Comparison of ENCODE assay signal across 26 cellular contexts in the genomic region with DNA sequence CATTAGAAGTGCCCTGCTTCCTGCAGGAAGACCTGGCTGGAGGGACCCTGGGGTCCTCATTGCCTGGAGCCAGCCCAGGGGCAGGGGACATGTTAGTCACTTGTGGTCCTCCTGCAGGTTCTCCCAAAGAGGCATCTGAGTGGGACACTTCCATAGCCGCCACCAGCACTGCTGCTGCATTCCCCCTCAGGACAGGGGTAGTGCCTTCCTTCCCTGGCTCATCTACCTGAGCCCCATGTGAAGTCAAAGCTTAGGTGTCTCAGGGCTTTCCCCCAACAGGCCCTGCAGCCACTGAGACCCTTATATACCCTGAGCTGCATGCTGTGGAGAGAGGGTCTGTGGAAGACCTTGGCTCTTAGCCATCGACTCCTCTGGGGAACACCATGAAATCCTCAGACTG. TPM values are rescaled to one million over a fixed set of nuclear protein-coding genes. Genes with fewer than 3 reads are reported as not detected.
"Had no signal": no experiment of that assay in that cellular context is flagged by ENCODE, and none has a peak within 500 bp of the region (broad histone marks: within the 10 kb centered on the region; RNA-seq: fewer than 3 reads in every experiment).

No MANE protein-coding gene starts in this region.

- H2AFZ ChIP-seq: PC-9 had no signal

- DNase-seq: Karpas-422, KG1, MG63, NCI-H1092, NCI-H1105 treated with DMSO at 0.1 percent for 48 hours, NCI-H1436, NCI-H187, NCI-H2029, NCI-H2081 treated with DMSO at 0.1 percent for 48 hours, NCI-H2171, NCI-H226, NCI-H446, NCI-H510A, NCI-H524 treated with DMSO at 0.1 percent for 48 hours, NCI-H69, NCI-H774, OCI-M1, PC-9, Peyer's patch, SHP77 treated with DMSO at 0.1 percent for 48 hours, SW 1271 had no signal

- H3K4me1 ChIP-seq: SJSA1 had no signal

- H3K27me3 ChIP-seq: Peyer's patch had no signal

- H3K36me3 ChIP-seq: MG63, Peyer's patch, SJSA1 had no signal

- H3K27ac ChIP-seq: PC-9, Peyer's patch, SJSA1, SK-N-MC had no signal

- H3K4me2 ChIP-seq: PC-9 had no signal

- ATAC-seq: Right ventricle myocardium inferior had no signal

- H3K4me3 ChIP-seq: MG63, PC-9, Peyer's patch, SJSA1, SK-N-MC had no signal

- H3K9me3 ChIP-seq: MG63, Peyer's patch, SJSA1 had no signal

RNA-seq across cellular contexts. Expression of gene VPREB1, which starts 45.0 kb away (rescaled TPM):
- total RNA-seq: HT-29, PC-9, Peyer's patch, Right ventricle myocardium inferior, RPMI7951, SJSA1 had no signal
